ENCODE assay signal across 8 cellular contexts in genomic region chr1:2172012-2172411, GRCh38.
"Had no signal": no experiment of that assay in that cellular context is flagged by ENCODE, and none has a peak within 500 bp of the region (broad histone marks: within the 10 kb centered on the region; RNA-seq: fewer than 3 reads in every experiment).

No MANE protein-coding gene starts in this region.

- FAIRE-seq: G401.6, GM12878, GM12891, GM12892, GM18507, GM19239 had no signal

- H3K4me3 ChIP-seq: GM12878 had no signal

- DNase-seq: GDM1, GF-D8 had no signal
